In genomic region chr2:97983698-97984097, GRCh38 we compare ENCODE assay signal across 19 cellular contexts. TPM values are rescaled to one million over a fixed set of nuclear protein-coding genes. Genes with fewer than 3 reads are reported as not detected.
DNase-seq lines count a peak whose midpoint lies in the region; ATAC-seq and TF ChIP-seq lines count a peak whose summit lies in the region.
"Had no signal": no experiment of that assay in that cellular context is flagged by ENCODE, and none has a peak within 500 bp of the region (broad histone marks: within the 10 kb centered on the region; RNA-seq: fewer than 3 reads in every experiment).

No MANE protein-coding gene starts in this region.

- H3K27ac ChIP-seq in left ventricle myocardium inferior (replicated peaks), result peak overlapping the region; percentile 29
- H3K27ac ChIP-seq in psoas muscle, result peak overlapping the region; percentile 46

- peaks cover 25% of the 10 kb centered on the region for H3K9me3 ChIP-seq in left ventricle myocardium inferior (replicated peaks)
- peaks cover 11% of the 10 kb centered on the region for H3K9me3 ChIP-seq in psoas muscle
- H3K9me3 ChIP-seq: Caco-2 had no signal

- ATAC-seq in activated B cell treated with CpG ODN at 0.5 μM for 24 hours (ENCODE audit: low read depth) (no peak), memory B cell (ENCODE audit: low read depth) (no peak), psoas muscle (peak in 1 of 4 donors; percentile 25), HG03097 (IDR thresholded peaks at IDR 0.05; ENCODE audit: low FRiP score, unreplicated experiment) (no peak)
- ATAC-seq: K562 had no signal

- intact Hi-C loops in activated B cell treated with CpG ODN at 0.5 μM for 24 hours (cut with micrococcal nuclease), result no loop called here
- intact Hi-C loops in left ventricle myocardium inferior (cut with micrococcal nuclease), result no loop called here
- intact Hi-C loops in psoas muscle (cut with DNase I), result loop anchor here in 1 of 2 donors (5.0 kb wide), 1 partner anchor 46 kb away; no protein-coding TSS in a partner anchor

- H3K4me1 Mint-ChIP-seq in activated B cell treated with CpG ODN at 0.5 μM for 24 hours (peaks cover 74% of the 10 kb centered on the region), memory B cell (peaks cover 56% of the 10 kb centered on the region)

- WGBS in psoas muscle, 3 donors, result 73 to 86% (median 78%) methylated on average over 3 of the region's 3 CpGs

- no peak for DNase-seq in activated B cell treated with CpG ODN at 0.5 μM for 24 hours
- no peak for DNase-seq in left ventricle myocardium inferior
- no peak for DNase-seq in memory B cell (ENCODE audit: low spot score in 2 of 2)
- DNase-seq in psoas muscle, result no peak
- no peak for DNase-seq in activated T-cell treated with anti-CD3 and anti-CD28 coated beads for 4 hours
- no peak for DNase-seq in RPMI8226
- DNase-seq: AML-193; Caco-2; CD4-positive, CD25-positive, alpha-beta regulatory T cell; DMS153; EL; GOT3; NCI-H1417 treated with DMSO at 0.1 percent for 48 hours; NCI-H2029; NCI-H2171 treated with DMSO at 0.1 percent for 48 hours; NCI-H510A; NCI-H774 had no signal

- H3K4me3 ChIP-seq in left ventricle myocardium inferior (no peak overlapping the region), psoas muscle (no peak overlapping the region)
- H3K4me3 ChIP-seq: K562 had no signal

- peak overlapping the region; percentile 2 for H3K27ac Mint-ChIP-seq in activated B cell treated with CpG ODN at 0.5 μM for 24 hours
- H3K27ac Mint-ChIP-seq in memory B cell, result peak overlapping the region; percentile 48

- peaks cover 19% of the 10 kb centered on the region for H3K9me3 Mint-ChIP-seq in activated B cell treated with CpG ODN at 0.5 μM for 24 hours
- peaks cover 4% of the 10 kb centered on the region for H3K9me3 Mint-ChIP-seq in memory B cell

- H3K36me3 Mint-ChIP-seq in activated B cell treated with CpG ODN at 0.5 μM for 24 hours (ENCODE audit: low read depth), result peaks cover 50% of the 10 kb centered on the region
- peaks cover 32% of the 10 kb centered on the region for H3K36me3 Mint-ChIP-seq in memory B cell

- no peak overlapping the region for H3K4me3 Mint-ChIP-seq in activated B cell treated with CpG ODN at 0.5 μM for 24 hours
- H3K4me3 Mint-ChIP-seq in memory B cell, result no peak overlapping the region
- H3K4me3 Mint-ChIP-seq: CD4-positive, CD25-positive, alpha-beta regulatory T cell had no signal

- POLR2A ChIA-PET in activated B cell treated with CpG ODN at 0.5 μM for 24 hours (lab: Charles Lee), result no interaction called here

- H3K36me3 ChIP-seq in left ventricle myocardium inferior (peaks cover 8% of the 10 kb centered on the region), psoas muscle (ENCODE audit: insufficient read depth in 1 of 2, low read depth in 1 of 2) (no peaks in the 10 kb centered on the region)

- TF ChIP-seq CTCF in activated B cell treated with CpG ODN at 0.5 μM for 24 hours (IDR thresholded peaks at IDR 0.05) (no peak), left ventricle myocardium inferior (IDR thresholded peaks at IDR 0.05; ENCODE audit: borderline replicate concordance) (no peak), psoas muscle (IDR thresholded peaks at IDR 0.05) (no peak)

- peaks cover 26% of the 10 kb centered on the region for H3K4me1 ChIP-seq in left ventricle myocardium inferior
- peaks cover 46% of the 10 kb centered on the region for H3K4me1 ChIP-seq in psoas muscle

- H3K27me3 Mint-ChIP-seq in activated B cell treated with CpG ODN at 0.5 μM for 24 hours, result no peaks in the 10 kb centered on the region
- H3K27me3 Mint-ChIP-seq in memory B cell, result no peaks in the 10 kb centered on the region
- H3K27me3 Mint-ChIP-seq: CD4-positive, CD25-positive, alpha-beta regulatory T cell had no signal

- CTCF ChIA-PET in activated B cell treated with CpG ODN at 0.5 μM for 24 hours (lab: Charles Lee), result no interaction called here

- H3K27me3 ChIP-seq in left ventricle myocardium inferior (ENCODE audit: low read depth) (no peaks in the 10 kb centered on the region), psoas muscle (ENCODE audit: insufficient read depth in 3 of 3, low read length in 2 of 3) (no peaks in the 10 kb centered on the region)

RNA-seq across cellular contexts. Expression of gene TMEM131, which starts 12.1 kb away (rescaled TPM):
- total RNA-seq in activated B cell treated with CpG ODN at 0.5 μM for 24 hours (121 and 146 TPM in 2 replicates), left ventricle myocardium inferior (28.9 TPM), psoas muscle (10 to 100 TPM; 20.1 to 33.3 (median 27.0) TPM)
- polyA plus RNA-seq in psoas muscle, result 10 to 100 TPM in 1 of 3 donors, 1 to 10 TPM in 2; 7.7 to 16.3 (median 7.8) TPM
